Comparison of ENCODE assay signal across 15 cellular contexts in the genomic region with DNA sequence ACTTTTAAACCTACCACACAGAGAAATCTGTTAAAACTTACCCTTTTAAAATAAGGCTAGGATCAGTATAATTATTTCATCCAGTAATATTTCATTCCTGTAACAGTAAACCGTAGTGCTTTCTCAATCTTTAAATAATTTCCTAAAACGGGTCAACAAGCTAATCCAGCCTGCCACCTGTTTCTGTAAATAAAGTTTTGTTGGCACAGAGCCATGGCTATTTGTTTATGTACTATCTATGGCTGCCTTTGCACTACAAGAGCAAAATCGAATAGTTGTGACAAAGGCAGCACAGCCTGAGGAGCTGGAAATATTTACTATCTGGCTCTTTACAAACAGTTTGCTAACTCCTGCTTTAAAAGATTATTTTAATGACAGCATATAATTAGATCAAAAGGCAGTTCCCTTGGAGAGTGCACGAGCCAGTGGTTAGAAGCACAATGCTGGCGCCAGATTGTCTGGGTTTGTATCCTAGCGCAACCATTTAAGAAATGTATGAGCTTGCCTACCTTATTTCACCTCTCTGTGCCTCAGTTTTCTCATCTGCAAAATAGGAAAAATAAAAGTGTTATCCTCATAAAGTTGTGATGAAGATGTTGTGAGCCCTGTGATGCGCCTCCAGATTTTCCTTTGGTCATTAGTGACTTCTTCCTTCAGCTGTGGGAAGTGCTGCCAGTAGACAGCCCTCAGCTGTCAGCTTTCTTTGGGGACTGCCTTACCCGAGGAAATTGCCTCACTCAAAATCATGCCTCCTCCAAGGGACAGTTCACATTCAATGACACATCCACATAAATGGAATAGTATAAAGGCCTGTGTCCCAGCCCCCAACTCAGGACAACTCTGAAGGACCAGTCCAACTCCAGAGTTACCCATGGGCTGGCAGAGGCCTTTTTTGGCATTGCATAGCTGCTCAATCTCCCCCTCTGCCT. TPM values are rescaled to one million over a fixed set of nuclear protein-coding genes. Genes with fewer than 3 reads are reported as not detected.
DNase-seq lines count a peak whose midpoint lies in the region; ATAC-seq and TF ChIP-seq lines count a peak whose summit lies in the region.
"Had no signal": no experiment of that assay in that cellular context is flagged by ENCODE, and none has a peak within 500 bp of the region (broad histone marks: within the 10 kb centered on the region; RNA-seq: fewer than 3 reads in every experiment).

No MANE protein-coding gene starts in this region.

- H3K36me3 ChIP-seq in osteoblast (ENCODE audit: insufficient read depth, low read length) (no peaks in the 10 kb centered on the region), heart right ventricle (no peaks in the 10 kb centered on the region)
- H3K36me3 ChIP-seq: brain microvascular endothelial cell had no signal

- DNase-seq in DMS153 (lab: John Stamatoyannopoulos, UW), result peak; percentile 95
- DNase-seq in NCI-H146 (lab: John Stamatoyannopoulos, UW), result peak; percentile 91
- DNase-seq in NCI-H774 (lab: John Stamatoyannopoulos, UW), result peak; percentile 91
- DNase-seq in osteoblast (ENCODE audit: insufficient read length, low spot score, missing footprints), result peak; percentile 67
- no peak for DNase-seq in heart right ventricle
- no peak for DNase-seq in iPS-NIHi11 (ENCODE audit: low spot score)
- no peak for DNase-seq in C1 segment of cervical spinal cord (lab: John Stamatoyannopoulos, UW)
- no peak for DNase-seq in retina
- DNase-seq: activated T-cell treated with anti-CD3 and anti-CD28 coated beads, Interleukin-2, amount 50 U/mL, for 48 hours; H9; head of caudate nucleus; stimulated activated naive CD4-positive, alpha-beta T cell had no signal

- H3K27ac ChIP-seq in osteoblast (ENCODE audit: low read depth, low read length) (peak overlapping the region; percentile 87), heart right ventricle (no peak overlapping the region)
- H3K27ac ChIP-seq: brain microvascular endothelial cell had no signal

- peak overlapping the region; percentile 59 for H3K4me2 ChIP-seq in osteoblast (ENCODE audit: insufficient read depth, low read length)

- intact Hi-C loops in heart right ventricle (cut with DNase I), result no loop called here

- H3K4me1 ChIP-seq in osteoblast (ENCODE audit: insufficient read depth, low read length) (peaks cover 28% of the 10 kb centered on the region), heart right ventricle (peaks cover 0 to 4% (median 0%) of the 10 kb centered on the region in 9 donors)

- no peaks in the 10 kb centered on the region for H3K9me3 ChIP-seq in osteoblast (ENCODE audit: low read depth, low read length)
- H3K9me3 ChIP-seq in heart right ventricle, result peaks cover 0 to 18% (median 0%) of the 10 kb centered on the region in 11 donors

- no peak for ATAC-seq in heart right ventricle
- ATAC-seq: activated CD4-positive, CD25-positive, alpha-beta regulatory T cell treated with anti-CD3 and anti-CD28 coated beads, Interleukin-2, amount 50 U/mL, for 24 hours; GM12878 had no signal

- no peak overlapping the region for H3K4me3 ChIP-seq in osteoblast (ENCODE audit: insufficient read depth, low read length)
- no peak overlapping the region for H3K4me3 ChIP-seq in heart right ventricle
- H3K4me3 ChIP-seq: GM12878 had no signal

- WGBS in heart right ventricle, 2 donors, result 49 to 52% methylated on average over 8 of the region's 8 CpGs

- no peaks in the 10 kb centered on the region for H4K20me1 ChIP-seq in osteoblast (ENCODE audit: insufficient read depth, low read length)

- H3K79me2 ChIP-seq in osteoblast (ENCODE audit: insufficient read depth, low read length), result no peaks in the 10 kb centered on the region

- no peak for TF ChIP-seq CTCF in osteoblast (IDR thresholded peaks at IDR 0.05; ENCODE audit: extremely low read depth, low read depth, low read length)
- no peak for TF ChIP-seq CTCF in heart right ventricle (IDR thresholded peaks at IDR 0.05)

- peak overlapping the region; percentile 18 for H2AFZ ChIP-seq in osteoblast (ENCODE audit: low read length)

- H3K27me3 ChIP-seq in osteoblast (ENCODE audit: insufficient read depth, low read length), result no peaks in the 10 kb centered on the region
- H3K27me3 ChIP-seq in heart right ventricle, result no peaks in the 10 kb centered on the region
- H3K27me3 ChIP-seq: brain microvascular endothelial cell had no signal

RNA-seq across cellular contexts. Expression of a gene that starts 11.8 kb away (rescaled TPM):
- total RNA-seq in osteoblast (42.1 and 43.4 TPM in 2 replicates), heart right ventricle (10 to 100 TPM; 15.7 to 28.8 (median 20.8) TPM)
- polyA plus RNA-seq in heart right ventricle, result 10 to 100 TPM in 1 of 2 donors, 1 to 10 TPM in 1; 8.9 to 14.0 TPM

RNA-seq across cellular contexts. Expression of a gene that starts 19.2 kb away (rescaled TPM):
- 0.29 and 0.36 TPM in 2 replicates for total RNA-seq in osteoblast
- 1 to 10 TPM in 9 of 10 donors, under 1 TPM in 1; 0.88 to 8.1 (median 1.5) TPM for total RNA-seq in heart right ventricle
- polyA plus RNA-seq in heart right ventricle, result 1 to 10 TPM in 1 of 2 donors, under 1 TPM in 1; 0.35 to 4.0 TPM
- total RNA-seq: GM12878 had no signal

Comparison
In these comparisons a context has a peak if more than half of its experiments do, and no peak if none do; other contexts are left out.
1. DNase-seq: peak in DMS153 (single experiment), NCI-H146 (single experiment), NCI-H774 (single experiment) and osteoblast (single experiment); none in heart right ventricle (0 of 2), iPS-NIHi11 (single experiment), C1 segment of cervical spinal cord (0 of 14) and retina (single experiment).